In the genomic region with DNA sequence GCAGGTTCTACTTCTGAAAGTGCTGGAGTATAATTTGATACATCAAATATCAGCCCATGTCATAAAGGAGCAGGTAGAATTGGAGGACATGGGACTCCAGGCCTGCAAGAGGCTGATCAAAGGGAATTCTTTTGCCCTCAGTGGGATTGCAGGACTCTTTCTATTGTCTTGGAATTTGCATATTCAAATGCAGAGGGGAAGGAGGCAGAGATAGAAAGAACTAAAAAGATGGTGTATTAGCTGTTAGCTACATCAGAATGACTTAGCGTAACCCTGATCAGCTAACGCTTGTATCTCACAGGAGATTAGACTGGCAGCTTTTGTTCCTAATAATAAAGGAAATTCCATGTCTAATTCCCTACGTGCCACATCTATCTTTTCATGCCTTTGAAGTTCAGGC, we compare ENCODE assay signal across 22 cellular contexts.
"Had no signal": no experiment of that assay in that cellular context is flagged by ENCODE, and none has a peak within 500 bp of the region (broad histone marks: within the 10 kb centered on the region; RNA-seq: fewer than 3 reads in every experiment).

No MANE protein-coding gene starts in this region.

- DNase-seq: dermis blood vessel endothelial cell; effector memory CD4-positive, alpha-beta T cell; erythroblast; esophagus squamous epithelium; foreskin melanocyte; hypothalamus; left cardiac atrium; left lung; mesenchymal stem cell; midbrain; naive thymus-derived CD4-positive, alpha-beta T cell; right lobe of liver; small intestine; stimulated activated CD4-positive, alpha-beta T cell treated with anti-CD3 and anti-CD28 coated beads, Interleukin-15, amount 100 ng/mL, for 24 hours; stimulated activated CD4-positive, alpha-beta T cell treated with anti-CD3 and anti-CD28 coated beads, Interleukin-2, amount 100 ng/mL, for 48 hours; stimulated activated naive B cell treated with anti-CD40 and anti-IgM and Interleukin-4, amounts not matched to agents 10 μg/mL and 1 μg/mL and 100 μg/mL, for 72 hours; upper lobe of left lung had no signal

- H3K4me1 ChIP-seq: esophagus squamous epithelium, left lung, parathyroid adenoma, right lobe of liver, tibial nerve, upper lobe of left lung had no signal

- H3K27me3 ChIP-seq: esophagus squamous epithelium, left lung, neutrophil, right lobe of liver, tibial nerve, upper lobe of left lung had no signal

- H3K4me3 ChIP-seq: coronary artery, esophagus squamous epithelium, left lung, right lobe of liver, thoracic aorta, tibial nerve, upper lobe of left lung had no signal

- H3K9ac ChIP-seq: parathyroid adenoma had no signal

- H3K36me3 ChIP-seq: esophagus squamous epithelium, left lung, neutrophil, right lobe of liver, thoracic aorta, tibial nerve, upper lobe of left lung had no signal

- ATAC-seq: left cardiac atrium; left lung; naive thymus-derived CD4-positive, alpha-beta T cell; right lobe of liver; stimulated activated naive B cell treated with anti-CD40 and anti-IgM and Interleukin-4, amounts not matched to agents 10 μg/mL and 1 μg/mL and 100 μg/mL, for 72 hours had no signal

- H3K79me2 ChIP-seq: parathyroid adenoma had no signal

- H3K27ac ChIP-seq: coronary artery, esophagus squamous epithelium, left lung, neutrophil, parathyroid adenoma, right lobe of liver, thoracic aorta, tibial nerve, upper lobe of left lung had no signal

- H2AFZ ChIP-seq: parathyroid adenoma had no signal

- H3K9me3 ChIP-seq: left lung, neutrophil, right lobe of liver, thoracic aorta, upper lobe of left lung had no signal
